Comparison of ENCODE assay signal across 1 cellular context in genomic region chr9:88043647-88044046, GRCh38.
TF ChIP-seq lines count a peak whose summit lies in the region.

No MANE protein-coding gene starts in this region.

TF ChIP-seq in HepG2, 621 proteins besides CTCF, POLR2A, EP300 and RAD21 (continued from another document):
- TF ChIP-seq ZNF337 (CRISPR knock-in tag; IDR thresholded peaks at IDR 0.05; ENCODE audit: borderline replicate concordance, low read depth) (no peak), ZNF660 (CRISPR knock-in tag; IDR thresholded peaks at IDR 0.05; ENCODE audit: borderline replicate concordance, low read depth) (no peak), ZXDC (CRISPR knock-in tag; IDR thresholded peaks at IDR 0.05) (no peak)
- TF ChIP-seq, protein P1, sequence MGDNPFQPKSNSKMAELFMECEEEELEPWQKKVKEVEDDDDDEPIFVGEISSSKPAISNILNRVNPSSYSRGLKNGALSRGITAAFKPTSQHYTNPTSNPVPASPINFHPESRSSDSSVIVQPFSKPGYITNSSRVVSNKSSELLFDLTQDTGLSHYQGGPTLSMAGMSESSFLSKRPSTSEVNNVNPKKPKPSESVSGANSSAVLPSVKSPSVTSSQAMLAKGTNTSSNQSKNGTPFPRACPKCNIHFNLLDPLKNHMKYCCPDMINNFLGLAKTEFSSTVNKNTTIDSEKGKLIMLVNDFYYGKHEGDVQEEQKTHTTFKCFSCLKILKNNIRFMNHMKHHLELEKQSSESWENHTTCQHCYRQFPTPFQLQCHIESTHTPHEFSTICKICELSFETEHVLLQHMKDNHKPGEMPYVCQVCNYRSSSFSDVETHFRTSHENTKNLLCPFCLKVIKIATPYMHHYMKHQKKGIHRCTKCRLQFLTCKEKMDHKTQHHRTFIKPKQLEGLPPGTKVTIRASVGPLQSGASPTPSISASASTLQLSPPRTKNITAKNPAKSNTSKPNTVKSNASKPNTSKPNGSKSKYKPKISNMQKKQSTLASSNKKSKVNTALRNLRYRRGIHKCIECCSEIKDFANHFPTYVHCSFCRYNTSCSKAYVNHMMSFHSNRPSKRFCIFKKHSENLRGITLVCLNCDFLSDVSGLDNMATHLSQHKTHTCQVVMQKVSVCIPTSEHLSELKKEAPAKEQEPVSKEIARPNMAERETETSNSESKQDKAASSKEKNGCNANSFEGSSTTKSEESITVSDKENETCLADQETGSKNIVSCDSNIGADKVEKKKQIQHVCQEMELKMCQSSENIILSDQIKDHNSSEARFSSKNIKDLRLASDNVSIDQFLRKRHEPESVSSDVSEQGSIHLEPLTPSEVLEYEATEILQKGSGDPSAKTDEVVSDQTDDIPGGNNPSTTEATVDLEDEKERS (CRISPR knock-in tag; IDR thresholded peaks at IDR 0.05) = no peak
TF ChIP-seq in HepG2: peak in this region for 0.
